ENCODE assay signal across 8 cellular contexts in the genomic region with DNA sequence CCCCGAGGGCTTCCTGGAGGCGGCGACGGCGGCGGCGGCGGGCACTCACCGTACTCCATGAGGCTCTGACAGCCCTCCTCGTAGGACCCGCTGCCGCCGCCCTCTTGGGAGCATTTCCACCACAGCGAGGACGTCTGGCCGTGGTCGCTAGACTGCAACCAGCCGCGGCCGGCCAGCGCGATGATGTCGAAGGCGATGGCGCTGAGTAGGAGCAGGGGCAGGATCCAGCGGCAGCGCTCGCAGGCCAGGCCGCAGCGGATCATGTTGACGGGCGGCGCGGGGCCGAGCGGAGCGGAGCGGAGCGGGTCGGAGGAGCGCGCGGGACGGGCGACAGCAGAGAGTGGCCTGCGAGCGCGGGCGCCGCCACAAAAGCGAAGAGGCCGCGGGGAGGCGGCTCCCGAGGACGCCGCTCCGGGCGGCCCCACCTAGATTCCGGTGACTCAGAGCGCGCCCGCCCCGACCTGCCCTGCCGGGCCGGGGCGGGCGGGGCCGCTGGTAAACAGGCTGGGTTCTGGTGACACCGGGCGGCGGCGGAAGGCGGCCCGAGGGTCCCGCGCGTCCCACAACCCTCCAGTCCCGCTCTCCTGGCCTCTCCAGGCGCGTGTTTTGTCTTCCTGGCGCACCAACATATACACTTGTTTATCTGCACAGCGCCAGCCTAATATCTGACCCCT. TPM values are rescaled to one million over a fixed set of nuclear protein-coding genes. Genes with fewer than 3 reads are reported as not detected.
DNase-seq lines count a peak whose midpoint lies in the region; ATAC-seq, FAIRE-seq and TF ChIP-seq lines count a peak whose summit lies in the region.

A gene (minus strand): TSS at position 342 of the 674 bp plus-strand sequence. CDS start 79 bp downstream, at position 263.

- no peaks in the 10 kb centered on the region for H3K27me3 ChIP-seq in esophagus (ENCODE audit: control insufficient read depth in 1 of 2, insufficient read depth in 2 of 2, low read length in 2 of 2)
- no peaks in the 10 kb centered on the region for H3K27me3 ChIP-seq in muscle layer of duodenum (ENCODE audit: low read depth, low read length)

- peak; percentile 81 for FAIRE-seq in GM12891 (lab: Jason Lieb, UNC)

- DNase-seq in GM12891 (ENCODE audit: insufficient read length, low spot score) (peak; percentile 52), NCI-H526 (lab: John Stamatoyannopoulos, UW) (peak; percentile 59 to 85), GM19240 (ENCODE audit: insufficient read length, low spot score) (no peak)
- peak; percentile 79 for DNase-seq in activated T-cell treated with anti-CD3 and anti-CD28 coated beads, Interleukin-2, amount 50 U/mL, for 1 hour
- peak; percentile 20 to 47 for DNase-seq in stimulated activated CD8-positive, alpha-beta memory T cell treated with anti-CD3 and anti-CD28 coated beads, Interleukin-7, amount 100 ng/mL, for 1 hour (ENCODE audit: low read depth in 2 of 2)

- ATAC-seq in HG02642 (IDR thresholded peaks at IDR 0.05; ENCODE audit: poor library complexity, unreplicated experiment), result peak; percentile 72

- H3K9me3 ChIP-seq in esophagus (ENCODE audit: control insufficient read depth in 2 of 2, insufficient read depth in 1 of 2, low read depth in 1 of 2, low read length in 1 of 2) (no peaks in the 10 kb centered on the region), muscle layer of duodenum (ENCODE audit: control insufficient read depth in 1 of 2, low read length in 2 of 2) (no peaks in the 10 kb centered on the region)

- peak within 1 kb of the TSS; percentile 58 to 99 for H3K4me3 ChIP-seq in esophagus (ENCODE audit: low read depth in 1 of 2, low read length in 2 of 2)
- peak within 1 kb of the TSS; percentile 75 to 84 for H3K4me3 ChIP-seq in muscle layer of duodenum (ENCODE audit: low read depth in 1 of 2, low read length in 2 of 2)

- H3K27ac ChIP-seq in esophagus (ENCODE audit: low read depth in 2 of 2, low read length in 1 of 2) (peak within 1 kb of the TSS; percentile 98 to 99), muscle layer of duodenum (ENCODE audit: low read length) (peak within 1 kb of the TSS; percentile 94)

- WGBS in esophagus, 2 donors, result 0 to 1% methylated on average over 70 to 83 of the region's 83 CpGs

- H3K4me1 ChIP-seq in esophagus (ENCODE audit: control insufficient read depth in 2 of 2, insufficient read depth in 2 of 2, low read length in 1 of 2) (no peaks in the 10 kb centered on the region), muscle layer of duodenum (ENCODE audit: control insufficient read depth in 1 of 2, insufficient read depth in 2 of 2, low read length in 2 of 2) (peaks cover 6 to 15% of the 10 kb centered on the region in 2 donors)

- H3K36me3 ChIP-seq in esophagus (ENCODE audit: control insufficient read depth in 2 of 2, insufficient read depth in 2 of 2, low read length in 1 of 2) (peaks cover 0 to 3% of the 10 kb centered on the region in 2 donors), muscle layer of duodenum (ENCODE audit: control insufficient read depth in 1 of 2, insufficient read depth in 2 of 2, low read length in 2 of 2) (no peaks in the 10 kb centered on the region)

- no peak for TF ChIP-seq POLR2A in GM12891 (IDR thresholded peaks at IDR 0.05; ENCODE audit: low read depth, low read length)

TF ChIP-seq in GM12891, 5 proteins besides CTCF, POLR2A, EP300 and RAD21:
- TF ChIP-seq SPI1 (IDR thresholded peaks at IDR 0.05; ENCODE audit: low read depth, low read length), result no peak
- no peak for TF ChIP-seq PAX5 (IDR thresholded peaks at IDR 0.05; ENCODE audit: insufficient read depth, low read length, severe bottlenecking)
- TF ChIP-seq TAF1 (IDR thresholded peaks at IDR 0.05; ENCODE audit: low read depth, low read length), result no peak
- no peak for TF ChIP-seq POU2F2 (IDR thresholded peaks at IDR 0.05; ENCODE audit: low read depth, low read length)
- no peak for TF ChIP-seq POLR2AphosphoS5 (IDR thresholded peaks at IDR 0.05; ENCODE audit: low read depth, low read length)

RNA-seq across cellular contexts. Expression of the gene that starts here (rescaled TPM):
- 2.1 TPM for polyA plus RNA-seq in GM12891 (2012; ENCODE audit: low read depth, missing spikeins)
- polyA plus RNA-seq in esophagus, result 100 to 1,000 TPM; 680 to 740 TPM
